In the genomic region with DNA sequence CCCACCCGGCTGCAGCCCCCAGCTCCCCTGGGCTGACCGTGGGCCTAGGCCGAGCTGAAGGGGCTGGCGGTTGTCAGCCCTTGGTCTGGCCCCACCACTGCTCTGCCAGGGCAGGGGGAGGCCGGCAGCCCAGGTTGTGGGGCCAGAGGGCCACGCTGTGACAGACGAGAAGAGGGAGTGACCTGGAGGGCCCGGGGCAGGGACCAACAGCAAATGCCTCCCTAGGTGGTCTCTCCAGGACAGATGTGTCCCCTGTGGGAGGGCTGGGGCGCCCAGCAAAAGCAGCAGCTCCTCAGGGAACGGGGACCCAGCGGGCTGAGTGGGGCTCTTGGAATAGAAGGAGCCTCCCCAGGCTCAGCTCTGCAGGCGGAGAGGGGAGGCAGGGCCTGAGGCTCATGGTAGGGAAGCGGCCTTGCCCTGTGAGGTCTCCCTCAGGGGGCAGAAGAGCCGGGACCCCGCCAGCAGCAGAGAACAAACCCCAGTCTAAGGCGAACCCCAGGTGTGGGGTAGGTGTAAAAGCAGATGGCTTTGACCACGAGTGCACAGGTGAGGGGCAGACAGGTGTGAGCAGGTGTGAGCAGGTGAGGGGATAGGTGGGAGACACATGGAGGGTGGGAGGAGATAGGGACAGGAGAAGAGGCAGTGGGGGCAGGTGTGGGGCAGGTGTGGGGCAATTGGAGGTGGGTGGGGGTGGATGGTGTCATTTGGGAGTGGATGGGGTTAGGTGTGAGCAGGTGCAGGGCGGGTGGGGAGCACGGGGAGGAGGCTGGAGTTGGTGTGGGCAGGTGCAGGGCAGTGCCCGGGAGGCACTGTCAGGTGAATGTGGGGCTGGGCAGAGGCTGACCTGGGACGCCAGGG, we compare ENCODE assay signal across 15 cellular contexts. TPM values are rescaled to one million over a fixed set of nuclear protein-coding genes. Genes with fewer than 3 reads are reported as not detected.
DNase-seq lines count a peak whose midpoint lies in the region; ATAC-seq and TF ChIP-seq lines count a peak whose summit lies in the region.
"Had no signal": no experiment of that assay in that cellular context is flagged by ENCODE, and none has a peak within 500 bp of the region (broad histone marks: within the 10 kb centered on the region; RNA-seq: fewer than 3 reads in every experiment).

No MANE protein-coding gene starts in this region.

- H2AK9ac ChIP-seq in IMR-90 (replicated peaks; ENCODE audit: low read depth, low read length, poor library complexity): peak overlapping the region; percentile 52

- peaks cover 0 to 40% of the 10 kb centered on the region in 2 experiments; a peak in 3 of 4 replicates for H3K79me1 ChIP-seq in IMR-90 (ENCODE audit: low read depth in 1 of 2, low read length in 2 of 2)

- no peak overlapping the region for H4K8ac ChIP-seq in IMR-90 (ENCODE audit: low read depth in 2 of 2, low read length in 2 of 2)

- no peak overlapping the region; the same call in 1 of the 2 replicates for H3K4ac ChIP-seq in IMR-90 (ENCODE audit: low read depth, low read length)

- no peak for ATAC-seq in activated CD8-positive, alpha-beta T cell treated with anti-CD3 and anti-CD28 coated beads for 36 hours
- ATAC-seq in activated CD8-positive, alpha-beta T cell treated with anti-CD3 and anti-CD28 coated beads, Interleukin-2, amount 10 ng/mL, durations not matched to agents 7 days and 5 days: no peak
- no peak for ATAC-seq in IMR-90 (ENCODE audit: low read depth)
- ATAC-seq in left cardiac atrium: no peak
- no peak for ATAC-seq in sciatic nerve
- ATAC-seq in GM18498 (IDR thresholded peaks at IDR 0.05; ENCODE audit: unreplicated experiment): no peak
- ATAC-seq: GM12878; stimulated activated memory B cell treated with anti-CD40 and anti-IgM and Interleukin-4, amounts not matched to agents 10 μg/mL and 1 μg/mL and 100 μg/mL, for 72 hours had no signal

- WGBS in IMR-90 (ENCODE audit: extremely low coverage in 2 of 2, insufficient read length in 1 of 2), 2 experiments: 89% methylated on average over 12 of the region's 21 CpGs; no CpG with 5 or more reads in 1 of the 2 experiments

- peak overlapping the region; percentile 81 for H2AK5ac ChIP-seq in IMR-90 (ENCODE audit: low read depth, low read length)

- dilution Hi-C loops in IMR-90 (cut with HindIII; ENCODE audit: low sequenced_read_pairs, unreplicated experiment): no loop called here

- no peak overlapping the region for H2BK15ac ChIP-seq in IMR-90 (ENCODE audit: low read depth, low read length)

- no TSS peak for BruUV-seq in IMR-90 (replicated peaks; lab: Mats Ljungman, UMichigan)
- no TSS peak for BruUV-seq in A673 (replicated peaks; lab: Mats Ljungman, UMichigan)

- CTCF ChIA-PET in activated CD8-positive, alpha-beta T cell treated with anti-CD3 and anti-CD28 coated beads for 36 hours (lab: Charles Lee): no interaction called here
- CTCF ChIA-PET in activated CD8-positive, alpha-beta T cell treated with anti-CD3 and anti-CD28 coated beads, Interleukin-2, amount 10 ng/mL, durations not matched to agents 7 days and 5 days (lab: Charles Lee): interaction anchor here (0.7 kb wide), 1 partner anchor 9 kb away, joined by 3 read pairs; no protein-coding TSS in a partner anchor
- CTCF ChIA-PET in IMR-90 (lab: Yijun Ruan, JAX): no interaction called here
- CTCF ChIA-PET in A673 (lab: Charles Lee): no interaction called here

- H3K18ac ChIP-seq in IMR-90 (ENCODE audit: low read depth, low read length): no peak overlapping the region

- peak; percentile 1 for DNase-seq in activated CD8-positive, alpha-beta T cell treated with anti-CD3 and anti-CD28 coated beads for 36 hours
- no peak for DNase-seq in activated CD8-positive, alpha-beta T cell treated with anti-CD3 and anti-CD28 coated beads, Interleukin-2, amount 10 ng/mL, durations not matched to agents 7 days and 5 days
- DNase-seq in IMR-90 (no peak), left cardiac atrium (peak; percentile 20), sciatic nerve (ENCODE audit: low spot score) (peak; percentile 56), SIG-M5 treated with dmso at 0.1 percent for 504 hours (lab: John Stamatoyannopoulos, UW; ENCODE audit: unreplicated experiment) (no peak), A673 (ENCODE audit: low spot score) (no peak)
- DNase-seq: NCI-H2171; nucleus accumbens; stimulated activated CD4-positive, alpha-beta T cell treated with anti-CD3 and anti-CD28 coated beads, Interleukin-1b, Interleukin-23, amount 100 ng/mL, for 48 hours; T-helper 9 cell had no signal

- H3K27me3 ChIP-seq in IMR-90 (ENCODE audit: control insufficient read depth, insufficient read depth, low read length) (no peaks in the 10 kb centered on the region), A673 (replicated peaks; ENCODE audit: insufficient read depth, low read depth, low read length, poor library complexity) (no peaks in the 10 kb centered on the region)

- peaks cover 12% of the 10 kb centered on the region; the same call in 1 of the 2 replicates for H3K36me3 ChIP-seq in IMR-90 (ENCODE audit: control insufficient read depth, insufficient read depth, low read length)
- H3K36me3 ChIP-seq in A673 (ENCODE audit: insufficient read depth, low read length, poor library complexity, severe bottlenecking): peaks cover 8% of the 10 kb centered on the region

- no peak overlapping the region for H3K9ac ChIP-seq in IMR-90 (ENCODE audit: low read depth, low read length)

- H3K27ac Mint-ChIP-seq in activated CD8-positive, alpha-beta T cell treated with anti-CD3 and anti-CD28 coated beads for 36 hours: no peak overlapping the region
- no peak overlapping the region for H3K27ac Mint-ChIP-seq in activated CD8-positive, alpha-beta T cell treated with anti-CD3 and anti-CD28 coated beads, Interleukin-2, amount 10 ng/mL, durations not matched to agents 7 days and 5 days
- H3K27ac Mint-ChIP-seq: stimulated activated memory B cell treated with anti-CD40 and anti-IgM and Interleukin-4, amounts not matched to agents 10 μg/mL and 1 μg/mL and 100 μg/mL, for 72 hours had no signal

- peaks cover 51% of the 10 kb centered on the region for H3K4me1 ChIP-seq in IMR-90 (ENCODE audit: control insufficient read depth, insufficient read depth, low read length)
- H3K4me1 ChIP-seq in A673 (ENCODE audit: insufficient read depth, low read length, poor library complexity, severe bottlenecking): no peaks in the 10 kb centered on the region

- H3K9me1 ChIP-seq in IMR-90 (ENCODE audit: insufficient read depth, low read length): peaks cover 22% of the 10 kb centered on the region

- intact Hi-C loops in activated CD8-positive, alpha-beta T cell treated with anti-CD3 and anti-CD28 coated beads for 36 hours (cut with micrococcal nuclease): no loop called here
- intact Hi-C loops in IMR-90 (cut with micrococcal nuclease) (no loop called here), left cardiac atrium (cut with DNase I) (no loop called here), sciatic nerve (cut with DNase I) (no loop called here), A673 (cut with micrococcal nuclease; ENCODE audit: unreplicated experiment) (no loop called here)

- no peak overlapping the region for H3K4me3 Mint-ChIP-seq in activated CD8-positive, alpha-beta T cell treated with anti-CD3 and anti-CD28 coated beads for 36 hours
- H3K4me3 Mint-ChIP-seq in activated CD8-positive, alpha-beta T cell treated with anti-CD3 and anti-CD28 coated beads, Interleukin-2, amount 10 ng/mL, durations not matched to agents 7 days and 5 days: no peak overlapping the region
- H3K4me3 Mint-ChIP-seq: stimulated activated memory B cell treated with anti-CD40 and anti-IgM and Interleukin-4, amounts not matched to agents 10 μg/mL and 1 μg/mL and 100 μg/mL, for 72 hours had no signal

- POLR2A ChIA-PET in activated CD8-positive, alpha-beta T cell treated with anti-CD3 and anti-CD28 coated beads for 36 hours (lab: Charles Lee): interaction anchor here (0.6 to 1.1 kb wide), 2 partner anchors 11 to 929 kb away, joined by 3 read pairs; no protein-coding TSS in a partner anchor
- POLR2A ChIA-PET in activated CD8-positive, alpha-beta T cell treated with anti-CD3 and anti-CD28 coated beads, Interleukin-2, amount 10 ng/mL, durations not matched to agents 7 days and 5 days (lab: Charles Lee): no interaction called here
- POLR2A ChIA-PET in IMR-90 (lab: Charles Lee; ENCODE audit: unreplicated experiment) (no interaction called here), A673 (lab: Charles Lee; ENCODE audit: low non-redundant PET) (no interaction called here)

- H2AFZ ChIP-seq in IMR-90 (replicated peaks; ENCODE audit: low read length, poor library complexity): no peak overlapping the region

- H3K4me3 ChIP-seq in IMR-90 (ENCODE audit: insufficient read depth, low read depth, low read length) (no peak overlapping the region), A673 (ENCODE audit: low read depth, low read length, poor library complexity, severe bottlenecking) (no peak overlapping the region)
- H3K4me3 ChIP-seq: GM12878, lung had no signal

- H3K27me3 Mint-ChIP-seq in activated CD8-positive, alpha-beta T cell treated with anti-CD3 and anti-CD28 coated beads for 36 hours: no peaks in the 10 kb centered on the region
- H3K27me3 Mint-ChIP-seq in activated CD8-positive, alpha-beta T cell treated with anti-CD3 and anti-CD28 coated beads, Interleukin-2, amount 10 ng/mL, durations not matched to agents 7 days and 5 days (ENCODE audit: low read depth): no peaks in the 10 kb centered on the region
- H3K27me3 Mint-ChIP-seq: stimulated activated memory B cell treated with anti-CD40 and anti-IgM and Interleukin-4, amounts not matched to agents 10 μg/mL and 1 μg/mL and 100 μg/mL, for 72 hours had no signal

- H3K4me2 ChIP-seq in IMR-90 (ENCODE audit: low read depth, low read length): no peak overlapping the region

- in situ Hi-C loops in IMR-90 (cut with MboI; ENCODE audit: low sequenced_read_pairs): no loop called here

- no peaks in the 10 kb centered on the region for H4K20me1 ChIP-seq in IMR-90 (ENCODE audit: insufficient read depth, low read length)

- H3K4me1 Mint-ChIP-seq in activated CD8-positive, alpha-beta T cell treated with anti-CD3 and anti-CD28 coated beads for 36 hours (ENCODE audit: low read depth): peaks cover 32% of the 10 kb centered on the region
- peaks cover 38% of the 10 kb centered on the region for H3K4me1 Mint-ChIP-seq in activated CD8-positive, alpha-beta T cell treated with anti-CD3 and anti-CD28 coated beads, Interleukin-2, amount 10 ng/mL, durations not matched to agents 7 days and 5 days (ENCODE audit: low read depth)

- H3K9me3 Mint-ChIP-seq in activated CD8-positive, alpha-beta T cell treated with anti-CD3 and anti-CD28 coated beads for 36 hours: no peaks in the 10 kb centered on the region
- H3K9me3 Mint-ChIP-seq in activated CD8-positive, alpha-beta T cell treated with anti-CD3 and anti-CD28 coated beads, Interleukin-2, amount 10 ng/mL, durations not matched to agents 7 days and 5 days (ENCODE audit: insufficient read depth): no peaks in the 10 kb centered on the region

- H4K91ac ChIP-seq in IMR-90 (ENCODE audit: insufficient read depth, low read depth, low read length): no peak overlapping the region

- no peak for TF ChIP-seq POLR2A in IMR-90 (IDR thresholded peaks at IDR 0.05; ENCODE audit: low read depth, low read length)

- no peak overlapping the region for H2BK120ac ChIP-seq in IMR-90 (ENCODE audit: low read depth, low read length)

- H3K14ac ChIP-seq in IMR-90 (replicated peaks; ENCODE audit: low read depth, low read length): no peak overlapping the region

- no peak overlapping the region for H3K23ac ChIP-seq in IMR-90 (ENCODE audit: low read depth, low read length)

- no peak overlapping the region for H3K56ac ChIP-seq in IMR-90 (ENCODE audit: extremely low read depth, insufficient read depth, low read length)

- H3K9me3 ChIP-seq in IMR-90 (ENCODE audit: control insufficient read depth, insufficient read depth, low read length) (no peaks in the 10 kb centered on the region), A673 (ENCODE audit: low read depth, low read length, poor library complexity, severe bottlenecking) (no peaks in the 10 kb centered on the region)

- no peak for TF ChIP-seq RAD21 in IMR-90 (IDR thresholded peaks at IDR 0.05; ENCODE audit: low read length)

- no peak for TF ChIP-seq CTCF in activated CD8-positive, alpha-beta T cell treated with anti-CD3 and anti-CD28 coated beads for 36 hours (IDR thresholded peaks at IDR 0.05)
- TF ChIP-seq CTCF in IMR-90 (conservative IDR thresholded peaks at IDR 0.05; ENCODE audit: low read depth, low read length) (no peak), A673 (conservative IDR thresholded peaks at IDR 0.05; ENCODE audit: low read depth, low read length) (no peak)

- no peaks in the 10 kb centered on the region for H3K36me3 Mint-ChIP-seq in activated CD8-positive, alpha-beta T cell treated with anti-CD3 and anti-CD28 coated beads for 36 hours (ENCODE audit: low read depth)
- peaks cover 13% of the 10 kb centered on the region for H3K36me3 Mint-ChIP-seq in activated CD8-positive, alpha-beta T cell treated with anti-CD3 and anti-CD28 coated beads, Interleukin-2, amount 10 ng/mL, durations not matched to agents 7 days and 5 days (ENCODE audit: low read depth)

- no peak overlapping the region for H2BK5ac ChIP-seq in IMR-90 (ENCODE audit: low read depth, low read length, poor library complexity, severe bottlenecking)

- H4K5ac ChIP-seq in IMR-90 (ENCODE audit: low read depth, low read length): no peak overlapping the region

- H3K27ac ChIP-seq in IMR-90 (ENCODE audit: insufficient read depth, low read length) (no peak overlapping the region), A673 (ENCODE audit: low read depth, low read length, poor library complexity, severe bottlenecking) (no peak overlapping the region)

- no peak overlapping the region for H2BK20ac ChIP-seq in IMR-90 (ENCODE audit: low read depth, low read length)

RNA-seq across cellular contexts. Expression of a gene that starts 34.1 kb away (rescaled TPM):
- total RNA-seq in activated CD8-positive, alpha-beta T cell treated with anti-CD3 and anti-CD28 coated beads for 36 hours: 10 to 100 TPM in 1 of 2 experiments, 1 to 10 TPM in 1; 9.9 to 10.5 TPM
- total RNA-seq in activated CD8-positive, alpha-beta T cell treated with anti-CD3 and anti-CD28 coated beads, Interleukin-2, amount 10 ng/mL, durations not matched to agents 7 days and 5 days: 10 to 100 TPM; 14.7 to 14.9 TPM
- total RNA-seq in IMR-90 (2012; rRNA removed) (21.1 and 21.7 TPM in 2 replicates), left cardiac atrium (10 to 100 TPM; 14.0 to 33.0 TPM), sciatic nerve (35.6 TPM), A673 (2021) (2.3 and 4.8 TPM in 2 replicates)
- polyA plus RNA-seq in IMR-90 (2012; rRNA removed): 177 and 209 TPM in 2 replicates
- polyA plus RNA-seq in IMR-90 (2012; cell fraction: cytosol; rRNA removed): 208 and 420 TPM in 2 replicates
- polyA plus RNA-seq in IMR-90 (2012; cell fraction: nucleus; rRNA removed; ENCODE audit: low replicate concordance): 476 and 980 TPM in 2 replicates

RNA-seq across cellular contexts. Expression of a gene that starts 42.4 kb away (rescaled TPM):
- total RNA-seq in activated CD8-positive, alpha-beta T cell treated with anti-CD3 and anti-CD28 coated beads for 36 hours: 100 to 1,000 TPM; 136 TPM
- total RNA-seq in activated CD8-positive, alpha-beta T cell treated with anti-CD3 and anti-CD28 coated beads, Interleukin-2, amount 10 ng/mL, durations not matched to agents 7 days and 5 days: 100 to 1,000 TPM; 214 to 217 TPM
- 147 TPM in 2 replicates for total RNA-seq in IMR-90 (2012; rRNA removed)
- 212 and 237 TPM in 2 replicates for polyA plus RNA-seq in IMR-90 (2012; rRNA removed)
- 167 and 315 TPM in 2 replicates for polyA plus RNA-seq in IMR-90 (2012; cell fraction: cytosol; rRNA removed)
- 377 and 892 TPM in 2 replicates for polyA plus RNA-seq in IMR-90 (2012; cell fraction: nucleus; rRNA removed; ENCODE audit: low replicate concordance)
- 100 to 1,000 TPM; 121 to 128 TPM for total RNA-seq in left cardiac atrium
- total RNA-seq in sciatic nerve: 143 TPM
- total RNA-seq in A673 (2021): 187 and 196 TPM in 2 replicates

Comparison
In these comparisons a context has a peak if more than half of its experiments do, and no peak if none do; other contexts are left out.
1. DNase-seq: peak in activated CD8-positive, alpha-beta T cell treated with anti-CD3 and anti-CD28 coated beads for 36 hours (single experiment), left cardiac atrium (single experiment) and sciatic nerve (single experiment); none in activated CD8-positive, alpha-beta T cell treated with anti-CD3 and anti-CD28 coated beads, Interleukin-2, amount 10 ng/mL, durations not matched to agents 7 days and 5 days (single experiment), IMR-90 (single experiment), SIG-M5 treated with dmso at 0.1 percent for 504 hours (single experiment) and A673 (single experiment).